1 cellular context compared by ENCODE assay signal in the genomic region with DNA sequence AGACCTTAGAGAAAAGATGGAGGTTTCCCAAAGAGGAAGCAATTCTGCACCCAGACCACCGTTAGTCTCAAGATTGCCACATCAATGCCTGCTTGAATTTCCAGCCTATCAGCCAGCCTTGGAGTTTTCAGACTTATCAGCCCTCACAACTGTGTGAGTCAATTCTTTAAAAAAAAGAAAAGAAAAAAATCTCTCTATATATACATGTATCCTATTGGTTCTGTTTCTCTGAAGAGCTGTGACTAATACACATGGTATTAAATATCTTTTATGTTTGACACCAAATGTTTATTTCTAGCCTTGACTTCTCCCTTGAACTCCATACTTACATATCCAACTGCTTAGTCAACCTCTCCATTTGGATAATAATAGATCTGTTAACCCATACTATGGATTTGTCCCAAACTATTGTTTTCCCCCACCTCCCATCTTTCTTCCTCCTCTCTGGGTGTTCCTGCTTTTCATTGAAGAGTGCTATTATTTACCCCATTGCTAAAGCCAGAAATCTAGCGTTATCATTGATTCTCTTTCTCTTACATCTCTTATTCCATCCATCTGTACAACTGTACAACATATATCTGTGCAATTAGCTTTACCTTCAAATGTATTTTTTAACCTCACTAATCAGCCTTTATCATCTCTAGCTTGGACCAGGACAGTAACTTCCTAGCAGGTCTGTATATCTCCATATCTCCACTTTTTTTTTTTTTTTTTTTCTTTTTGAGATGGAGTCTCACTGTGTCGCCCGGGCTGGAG.
A peak's percentile ranks its signal among the peaks of the same experiment; 100 is the strongest.
TF ChIP-seq lines count a peak whose summit lies in the region.

No MANE protein-coding gene starts in this region.

TF ChIP-seq in endothelial cell of umbilical vein, 7 proteins besides CTCF, POLR2A, EP300 and RAD21 (continued from another document):
- TF ChIP-seq GATA2 (IDR thresholded peaks at IDR 0.05; ENCODE audit: insufficient read depth, insufficient read length, low read depth, low read length), result peak; percentile 59
- TF ChIP-seq, protein P1, sequence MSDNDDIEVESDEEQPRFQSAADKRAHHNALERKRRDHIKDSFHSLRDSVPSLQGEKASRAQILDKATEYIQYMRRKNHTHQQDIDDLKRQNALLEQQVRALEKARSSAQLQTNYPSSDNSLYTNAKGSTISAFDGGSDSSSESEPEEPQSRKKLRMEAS (IDR thresholded peaks at IDR 0.05; ENCODE audit: insufficient read depth, insufficient read length), result no peak
- TF ChIP-seq POLR2AphosphoS5 (IDR thresholded peaks at IDR 0.05; ENCODE audit: insufficient read depth, low read depth, low read length), result peak; percentile 31
